In genomic region chr5:127739348-127739747, GRCh38 we compare ENCODE assay signal across 9 cellular contexts. TPM values are rescaled to one million over a fixed set of nuclear protein-coding genes. Genes with fewer than 3 reads are reported as not detected.
"Had no signal": no experiment of that assay in that cellular context is flagged by ENCODE, and none has a peak within 500 bp of the region (broad histone marks: within the 10 kb centered on the region; RNA-seq: fewer than 3 reads in every experiment).

No MANE protein-coding gene starts in this region.

RNA-seq across cellular contexts. Expression of gene CCDC192, which starts 36.2 kb away (rescaled TPM):
- total RNA-seq: activated B cell treated with CpG ODN at 0.5 μM for 24 hours; activated CD4-positive, alpha-beta memory T cell treated with anti-CD3 and anti-CD28 coated beads for 36 hours; activated T-helper 1 cell treated with anti-CD3 and anti-CD28 coated beads, Interleukin-12 subunit alpha, Interleukin-12 subunit beta, Interleukin-2, Interleukin-4 antibody, amounts not matched to agents 30 ng/mL and 10 ng/mL and 1 ng/mL, durations not matched to agents 14 hours and 24 hours and 36 hours; dermis microvascular lymphatic vessel endothelial cell; frontal cortex; left cardiac atrium; lower leg skin; natural killer cell; transverse colon had no signal
